2 cellular contexts compared by ENCODE assay signal in genomic region chr17:76125922-76126321, GRCh38.
TF ChIP-seq lines count a peak whose summit lies in the region.

No MANE protein-coding gene starts in this region.

TF ChIP-seq in HepG2, 621 proteins besides CTCF, POLR2A, EP300 and RAD21:
- TF ChIP-seq ZNF609 (CRISPR knock-in tag; IDR thresholded peaks at IDR 0.05; ENCODE audit: borderline replicate concordance) (no peak), MAZ (IDR thresholded peaks at IDR 0.05; ENCODE audit: borderline replicate concordance, low read depth, low read length) (no peak), MAZ (CRISPR knock-in tag; IDR thresholded peaks at IDR 0.05; ENCODE audit: low read depth) (no peak), HOXA5 (CRISPR knock-in tag; IDR thresholded peaks at IDR 0.05) (no peak), HMGA1 (CRISPR knock-in tag; conservative IDR thresholded peaks at IDR 0.05) (no peak), HMGXB3 (CRISPR knock-in tag; IDR thresholded peaks at IDR 0.05; ENCODE audit: borderline replicate concordance) (no peak), THRA (CRISPR knock-in tag; IDR thresholded peaks at IDR 0.05; ENCODE audit: borderline replicate concordance) (no peak), GLMP (CRISPR knock-in tag; IDR thresholded peaks at IDR 0.05; ENCODE audit: borderline replicate concordance) (no peak), PITX1 (CRISPR knock-in tag; IDR thresholded peaks at IDR 0.05) (no peak)

TF ChIP-seq in HEK293, 187 proteins besides CTCF, POLR2A, EP300 and RAD21:
- TF ChIP-seq PRDM10 (tag by site-specific recombination; IDR thresholded peaks at IDR 0.05) (no peak), ZNF580 (tag by site-specific recombination; IDR thresholded peaks at IDR 0.05) (0 out of 2 replicates have a peak, but pooled peaks have one; percentile 59), MZF1 (tag by site-specific recombination; IDR thresholded peaks at IDR 0.05; ENCODE audit: borderline replicate concordance) (peak; percentile 86; the same call in 1 of the 2 replicates), ZNF146 (tag by site-specific recombination; IDR thresholded peaks at IDR 0.05) (peak; percentile 96)
